ENCODE assay signal across 22 cellular contexts in genomic region chr5:9230355-9230754, GRCh38.
"Had no signal": no experiment of that assay in that cellular context is flagged by ENCODE, and none has a peak within 500 bp of the region (broad histone marks: within the 10 kb centered on the region; RNA-seq: fewer than 3 reads in every experiment).

No MANE protein-coding gene starts in this region.

- H3K27ac Mint-ChIP-seq: mesothelial cell of epicardium; natural killer cell treated with Interleukin-12 subunit alpha and Interleukin-12 subunit beta and Interleukin-15 and Interleukin-18, amount 100 ng/mL, for 72 hours; progenitor cell of endocrine pancreas; stimulated activated effector memory CD8-positive, alpha-beta T cell treated with anti-CD3 and anti-CD28 coated beads, Interleukin-12 subunit alpha, Interleukin-12 subunit beta, amount 100 ng/mL, for 72 hours; stimulated activated naive CD8-positive, alpha-beta T cell treated with anti-CD3 and anti-CD28 coated beads, Interleukin-15, Interleukin-2, amounts not matched to agents 100 ng/mL and 50 ng/mL, for 24 hours had no signal

- H3K27ac ChIP-seq: left ventricle myocardium inferior, ovary, right atrium auricular region, sigmoid colon, spleen, suprapubic skin, upper lobe of left lung, vagina had no signal

- H3K27me3 ChIP-seq: hepatocyte, ovary, right atrium auricular region, sigmoid colon, spleen, suprapubic skin, tibial nerve, upper lobe of left lung, vagina had no signal

- H3K4me3 Mint-ChIP-seq: mesothelial cell of epicardium; naive B cell; natural killer cell treated with Interleukin-12 subunit alpha and Interleukin-12 subunit beta and Interleukin-15 and Interleukin-18, amount 100 ng/mL, for 72 hours; stimulated activated effector memory CD8-positive, alpha-beta T cell treated with anti-CD3 and anti-CD28 coated beads, Interleukin-12 subunit alpha, Interleukin-12 subunit beta, amount 100 ng/mL, for 72 hours; stimulated activated naive CD8-positive, alpha-beta T cell treated with anti-CD3 and anti-CD28 coated beads, Interleukin-15, Interleukin-2, amounts not matched to agents 100 ng/mL and 50 ng/mL, for 24 hours had no signal

- H2AFZ ChIP-seq: hepatocyte had no signal

- H3K4me1 ChIP-seq: right atrium auricular region, sigmoid colon, spleen, suprapubic skin, upper lobe of left lung, vagina had no signal

- H3K4me2 ChIP-seq: hepatocyte had no signal

- H3K4me1 Mint-ChIP-seq: naive B cell; stimulated activated effector memory CD8-positive, alpha-beta T cell treated with anti-CD3 and anti-CD28 coated beads, Interleukin-12 subunit alpha, Interleukin-12 subunit beta, amount 100 ng/mL, for 72 hours had no signal

- H3K27me3 Mint-ChIP-seq: naive B cell; natural killer cell treated with Interleukin-12 subunit alpha and Interleukin-12 subunit beta and Interleukin-15 and Interleukin-18, amount 100 ng/mL, for 72 hours; progenitor cell of endocrine pancreas; stimulated activated naive CD8-positive, alpha-beta T cell treated with anti-CD3 and anti-CD28 coated beads, Interleukin-15, Interleukin-2, amounts not matched to agents 100 ng/mL and 50 ng/mL, for 24 hours had no signal

- H3K36me3 ChIP-seq: left ventricle myocardium inferior, ovary, right atrium auricular region, sigmoid colon, spleen, suprapubic skin, tibial nerve, upper lobe of left lung, vagina had no signal

- H3K9me3 ChIP-seq: left ventricle myocardium inferior, ovary, right atrium auricular region, sigmoid colon, spleen, suprapubic skin, tibial nerve, upper lobe of left lung, vagina had no signal

- DNase-seq: islet precursor cell; left ventricle myocardium inferior; mesendoderm; naive B cell; ovary; sigmoid colon; small intestine; spleen; stimulated activated CD4-positive, alpha-beta T cell treated with anti-CD3 and anti-CD28 coated beads, Interleukin-4, amount 100 ng/mL, for 24 hours; stimulated activated naive CD4-positive, alpha-beta T cell; upper lobe of left lung had no signal

- H3K36me3 Mint-ChIP-seq: mesothelial cell of epicardium; naive B cell; stimulated activated effector memory CD8-positive, alpha-beta T cell treated with anti-CD3 and anti-CD28 coated beads, Interleukin-12 subunit alpha, Interleukin-12 subunit beta, amount 100 ng/mL, for 72 hours had no signal

- H3K79me2 ChIP-seq: hepatocyte had no signal

- H3K4me3 ChIP-seq: hepatocyte, left ventricle myocardium inferior, lung, ovary, right atrium auricular region, sigmoid colon, spleen, suprapubic skin, tibial nerve, upper lobe of left lung, vagina had no signal
